In the genomic region with DNA sequence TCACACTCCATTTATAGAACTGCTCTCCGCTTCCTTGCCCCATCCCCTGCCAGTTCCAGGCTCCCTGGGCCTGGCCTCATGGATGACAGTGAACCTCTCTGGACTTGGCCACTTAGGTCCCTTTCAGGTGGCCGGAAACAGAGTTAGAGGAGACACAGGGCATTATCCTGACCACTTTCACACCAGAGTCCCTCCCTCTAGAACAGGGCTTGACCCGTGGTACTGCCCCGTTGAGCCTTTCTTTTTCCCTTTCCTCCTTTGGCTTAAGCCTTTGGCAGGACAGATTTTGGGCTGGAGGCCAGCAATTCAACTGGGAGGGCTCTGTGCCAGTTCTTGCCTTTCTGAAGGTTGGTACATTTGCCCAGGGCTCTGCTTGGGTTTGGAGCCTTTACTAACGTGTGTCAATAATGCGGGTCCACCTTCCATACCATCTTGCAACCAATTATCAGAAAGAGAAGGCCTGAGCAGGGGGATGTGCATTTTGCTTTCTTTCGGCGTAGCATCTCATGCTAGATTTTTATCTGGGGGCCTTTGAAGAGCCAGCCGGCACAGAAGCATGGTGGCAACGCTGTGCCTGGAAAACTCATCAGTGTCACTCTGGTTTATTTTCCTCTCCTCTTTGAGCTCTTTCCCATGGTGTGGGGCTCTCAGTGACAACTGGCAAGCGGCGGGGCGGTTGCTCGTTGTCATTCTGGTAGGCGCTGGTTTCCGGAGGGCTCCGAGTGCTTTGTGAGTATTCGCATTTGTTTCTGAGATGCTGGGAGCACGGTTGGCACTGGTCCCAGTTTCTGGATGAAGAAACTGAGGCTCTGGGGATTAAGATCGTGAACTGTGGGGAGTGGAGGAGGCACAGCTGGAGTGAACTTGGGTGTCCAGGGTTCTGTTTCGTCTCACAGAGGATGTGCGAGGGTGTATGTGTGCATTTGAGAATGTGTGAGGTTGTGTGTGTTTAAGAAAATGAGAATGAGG, we compare ENCODE assay signal across 10 cellular contexts. TPM values are rescaled to one million over a fixed set of nuclear protein-coding genes. Genes with fewer than 3 reads are reported as not detected.
A peak's percentile ranks its signal among the peaks of the same experiment; 100 is the strongest.
DNase-seq lines count a peak whose midpoint lies in the region; TF ChIP-seq lines count a peak whose summit lies in the region.
"Had no signal": no experiment of that assay in that cellular context is flagged by ENCODE, and none has a peak within 500 bp of the region (broad histone marks: within the 10 kb centered on the region; RNA-seq: fewer than 3 reads in every experiment).

No MANE protein-coding gene starts in this region.

- no peak overlapping the region for H3K4me3 Mint-ChIP-seq in CD14-positive monocyte
- H3K4me3 Mint-ChIP-seq in activated CD4-positive, alpha-beta T cell treated with anti-CD3 and anti-CD28 coated beads, Interleukin-2, amount 10 ng/mL, durations not matched to agents 7 days and 5 days: no peak overlapping the region

- TF ChIP-seq EP300 in ovary (IDR thresholded peaks at IDR 0.05): no peak

- peaks cover 0 to 7% (median 0%) of the 10 kb centered on the region in 3 donors for H3K27me3 Mint-ChIP-seq in CD14-positive monocyte (ENCODE audit: low read depth in 3 of 3)
- H3K27me3 Mint-ChIP-seq in activated CD4-positive, alpha-beta T cell treated with anti-CD3 and anti-CD28 coated beads, Interleukin-2, amount 10 ng/mL, durations not matched to agents 7 days and 5 days: no peaks in the 10 kb centered on the region

- CTCF ChIA-PET in activated CD4-positive, alpha-beta T cell treated with anti-CD3 and anti-CD28 coated beads, Interleukin-2, amount 10 ng/mL, durations not matched to agents 7 days and 5 days (lab: Charles Lee): no interaction called here

- peak overlapping the region in 3 of 7 donors; percentile 25 to 63 (median 46) for H3K27ac Mint-ChIP-seq in CD14-positive monocyte
- H3K27ac Mint-ChIP-seq in activated CD4-positive, alpha-beta T cell treated with anti-CD3 and anti-CD28 coated beads, Interleukin-2, amount 10 ng/mL, durations not matched to agents 7 days and 5 days: no peak overlapping the region

- peaks cover 65 to 86% of the 10 kb centered on the region in 2 donors for H3K36me3 Mint-ChIP-seq in CD14-positive monocyte
- peaks cover 3% of the 10 kb centered on the region for H3K36me3 Mint-ChIP-seq in activated CD4-positive, alpha-beta T cell treated with anti-CD3 and anti-CD28 coated beads, Interleukin-2, amount 10 ng/mL, durations not matched to agents 7 days and 5 days (ENCODE audit: low read depth)

- H3K4me3 ChIP-seq in ovary: no peak overlapping the region
- H3K4me3 ChIP-seq: GM12878 had no signal

- intact Hi-C loops in ovary (cut with DNase I): no loop called here
- intact Hi-C loops in CD14-positive monocyte (cut with micrococcal nuclease): no loop called here

- H3K36me3 ChIP-seq in ovary: no peaks in the 10 kb centered on the region
- H3K36me3 ChIP-seq: neutrophil had no signal

- H3K27me3 ChIP-seq in ovary: no peaks in the 10 kb centered on the region
- H3K27me3 ChIP-seq: neutrophil had no signal

- peaks cover 62% of the 10 kb centered on the region for H3K4me1 Mint-ChIP-seq in CD14-positive monocyte
- H3K4me1 Mint-ChIP-seq in activated CD4-positive, alpha-beta T cell treated with anti-CD3 and anti-CD28 coated beads, Interleukin-2, amount 10 ng/mL, durations not matched to agents 7 days and 5 days: peaks cover 4% of the 10 kb centered on the region

- peaks cover 22% of the 10 kb centered on the region for H3K4me1 ChIP-seq in ovary (ENCODE audit: insufficient read depth)

- peaks cover 0 to 3% (median 0%) of the 10 kb centered on the region in 7 donors for H3K9me3 Mint-ChIP-seq in CD14-positive monocyte
- H3K9me3 Mint-ChIP-seq in activated CD4-positive, alpha-beta T cell treated with anti-CD3 and anti-CD28 coated beads, Interleukin-2, amount 10 ng/mL, durations not matched to agents 7 days and 5 days: no peaks in the 10 kb centered on the region

- peak overlapping the region; percentile 35 to 51 for H3K27ac ChIP-seq in ovary
- H3K27ac ChIP-seq: neutrophil had no signal

- POLR2A ChIA-PET in activated CD4-positive, alpha-beta T cell treated with anti-CD3 and anti-CD28 coated beads, Interleukin-2, amount 10 ng/mL, durations not matched to agents 7 days and 5 days (lab: Charles Lee): no interaction called here

- TF ChIP-seq CTCF in ovary (IDR thresholded peaks at IDR 0.05): no peak
- no peak for TF ChIP-seq CTCF in CD14-positive monocyte (IDR thresholded peaks at IDR 0.05)

- no peak for TF ChIP-seq POLR2A in ovary (IDR thresholded peaks at IDR 0.05)

- H3K9me3 ChIP-seq in ovary: no peaks in the 10 kb centered on the region
- H3K9me3 ChIP-seq: neutrophil had no signal

- peak; percentile 53 for DNase-seq in DMS79 (lab: John Stamatoyannopoulos, UW)
- peak; percentile 26 to 32 for DNase-seq in SHP77 (lab: John Stamatoyannopoulos, UW)
- DNase-seq in fibroblast of gingiva (ENCODE audit: low read depth): peak; percentile 59
- DNase-seq in ovary: peak in 3 of 5 donors; percentile 56 to 60 (median 57)
- no peak for DNase-seq in GM19240 (ENCODE audit: insufficient read length, low spot score)
- DNase-seq in CD14-positive monocyte (ENCODE audit: low spot score): no peak
- no peak for DNase-seq in stimulated activated CD4-positive, alpha-beta T cell treated with anti-CD3 and anti-CD28 coated beads, Interleukin-12 subunit alpha, Interleukin-12 subunit beta, amount 100 ng/mL, for 4 hours
- DNase-seq in activated CD4-positive, alpha-beta T cell treated with anti-CD3 and anti-CD28 coated beads, Interleukin-2, amount 10 ng/mL, durations not matched to agents 7 days and 5 days: no peak

- WGBS in ovary, 3 donors: 76 to 82% (median 80%) methylated on average over 22 of the region's 22 CpGs

RNA-seq across cellular contexts. Expression of gene TPCN1, which starts 23.0 kb away (rescaled TPM):
- 10 to 100 TPM; 29.8 to 65.6 (median 54.8) TPM for total RNA-seq in ovary
- 10 to 100 TPM; 28.0 to 40.3 TPM for polyA plus RNA-seq in ovary
- polyA plus RNA-seq in CD14-positive monocyte: 10 to 100 TPM; 20.4 to 34.9 TPM
- 10 to 100 TPM; 18.6 to 20.9 TPM for total RNA-seq in activated CD4-positive, alpha-beta T cell treated with anti-CD3 and anti-CD28 coated beads, Interleukin-2, amount 10 ng/mL, durations not matched to agents 7 days and 5 days

RNA-seq across cellular contexts. Expression of gene RITA1, which starts 58.8 kb away (rescaled TPM):
- total RNA-seq in ovary: 10 to 100 TPM; 13.6 to 19.4 (median 15.4) TPM
- polyA plus RNA-seq in ovary (10 to 100 TPM in 1 of 2 donors, 1 to 10 TPM in 1; 6.8 to 11.0 TPM), CD14-positive monocyte (10 to 100 TPM; 16.4 to 17.6 TPM)
- total RNA-seq in activated CD4-positive, alpha-beta T cell treated with anti-CD3 and anti-CD28 coated beads, Interleukin-2, amount 10 ng/mL, durations not matched to agents 7 days and 5 days: 10 to 100 TPM; 17.0 to 18.0 TPM

RNA-seq across cellular contexts. Expression of gene DDX54, which starts 59.0 kb away (rescaled TPM):
- 10 to 100 TPM; 54.0 to 77.5 (median 71.4) TPM for total RNA-seq in ovary
- polyA plus RNA-seq in ovary: 10 to 100 TPM; 10.8 to 42.4 TPM
- 10 to 100 TPM in 1 of 2 donors, 1 to 10 TPM in 1; 7.9 to 13.6 TPM for polyA plus RNA-seq in CD14-positive monocyte
- 10 to 100 TPM; 65.6 to 72.0 TPM for total RNA-seq in activated CD4-positive, alpha-beta T cell treated with anti-CD3 and anti-CD28 coated beads, Interleukin-2, amount 10 ng/mL, durations not matched to agents 7 days and 5 days

Comparison
In these comparisons a context has a peak if more than half of its experiments do, and no peak if none do; other contexts are left out.
1. DNase-seq: peak in DMS79 (single experiment), SHP77 (2 of 2), fibroblast of gingiva (single experiment) and ovary (3 of 5); none in GM19240 (single experiment), CD14-positive monocyte (single experiment), stimulated activated CD4-positive, alpha-beta T cell treated with anti-CD3 and anti-CD28 coated beads, Interleukin-12 subunit alpha, Interleukin-12 subunit beta, amount 100 ng/mL, for 4 hours (single experiment) and activated CD4-positive, alpha-beta T cell treated with anti-CD3 and anti-CD28 coated beads, Interleukin-2, amount 10 ng/mL, durations not matched to agents 7 days and 5 days (single experiment).